ENCODE assay signal across 23 cellular contexts in genomic region chr1:152517237-152517811, GRCh38. TPM values are rescaled to one million over a fixed set of nuclear protein-coding genes. Genes with fewer than 3 reads are reported as not detected.
DNase-seq lines count a peak whose midpoint lies in the region; ATAC-seq and TF ChIP-seq lines count a peak whose summit lies in the region.
"Had no signal": no experiment of that assay in that cellular context is flagged by ENCODE, and none has a peak within 500 bp of the region (broad histone marks: within the 10 kb centered on the region; RNA-seq: fewer than 3 reads in every experiment).

No MANE protein-coding gene starts in this region.

- H3K4me1 ChIP-seq in PC-3 (ENCODE audit: insufficient read depth, low read length) (peaks cover 11% of the 10 kb centered on the region; the same call in 1 of the 2 replicates), trophoblast cell (ENCODE audit: control insufficient read depth in 1 of 2, insufficient read depth in 2 of 2, low read length in 2 of 2) (no peaks in the 10 kb centered on the region), GM23338 (ENCODE audit: insufficient read depth) (peaks cover 3% of the 10 kb centered on the region; the same call in 1 of the 2 replicates)
- H3K4me1 ChIP-seq: adrenal gland had no signal

- H3K27ac ChIP-seq in PC-3 (ENCODE audit: low read length) (no peak overlapping the region), trophoblast cell (ENCODE audit: low read depth, low read length) (no peak overlapping the region), GM23338 (ENCODE audit: low read depth) (no peak overlapping the region)
- H3K27ac ChIP-seq: adrenal gland, gastroesophageal sphincter, thyroid gland had no signal

- no peak overlapping the region for H2AK5ac ChIP-seq in trophoblast cell (ENCODE audit: low read length)

- intact Hi-C loops in PC-3 (cut with micrococcal nuclease), result no loop called here

- peaks cover 6% of the 10 kb centered on the region; the same call in 2 of the 3 replicates for H3K4me1 Mint-ChIP-seq in GM23338
- H3K4me1 Mint-ChIP-seq: stimulated activated effector memory CD8-positive, alpha-beta T cell treated with anti-CD3 and anti-CD28 coated beads, Interleukin-12 subunit alpha, Interleukin-12 subunit beta, amount 100 ng/mL, for 72 hours had no signal

- no peak overlapping the region for H4K12ac ChIP-seq in trophoblast cell (ENCODE audit: low read depth, low read length)

- H3K9me3 ChIP-seq in PC-3 (ENCODE audit: low read length), result no peaks in the 10 kb centered on the region
- H3K9me3 ChIP-seq in trophoblast cell (ENCODE audit: insufficient read depth, low read depth, low read length), result peaks cover 26% of the 10 kb centered on the region
- H3K9me3 ChIP-seq: adrenal gland, gastroesophageal sphincter, thyroid gland had no signal

- H2BK12ac ChIP-seq in trophoblast cell (ENCODE audit: low read length), result no peak overlapping the region

- H3K27me3 ChIP-seq in PC-3 (ENCODE audit: low read length) (peaks cover 59% of the 10 kb centered on the region), trophoblast cell (ENCODE audit: insufficient read depth, low read length) (no peaks in the 10 kb centered on the region), GM23338 (ENCODE audit: insufficient read depth) (peaks cover 41% of the 10 kb centered on the region)

- H3K4me2 ChIP-seq in PC-3 (ENCODE audit: low read length) (peak overlapping the region; percentile 13; the same call in 1 of the 2 replicates), trophoblast cell (ENCODE audit: low read length) (no peak overlapping the region), GM23338 (no peak overlapping the region)

- H2BK120ac ChIP-seq in trophoblast cell (ENCODE audit: insufficient read depth, low read length, poor library complexity), result no peak overlapping the region

- no peak overlapping the region for H3K18ac ChIP-seq in trophoblast cell (ENCODE audit: low read length)

- ATAC-seq in PC-3 (peak; percentile 59), esophagus mucosa (peak; percentile 73), GM23338 (no peak)
- ATAC-seq: effector memory CD8-positive, alpha-beta T cell; gastroesophageal sphincter; natural killer cell treated with Interleukin-12 subunit alpha and Interleukin-12 subunit beta and Interleukin-15 and Interleukin-18, amount 100 ng/mL, for 72 hours; stimulated activated effector memory CD8-positive, alpha-beta T cell treated with anti-CD3 and anti-CD28 coated beads, Interleukin-12 subunit alpha, Interleukin-12 subunit beta, amount 100 ng/mL, for 72 hours had no signal

- no peak overlapping the region for H3K4ac ChIP-seq in trophoblast cell (ENCODE audit: low read depth, low read length)

- no peak overlapping the region for H4K91ac ChIP-seq in trophoblast cell (ENCODE audit: low read depth, low read length)

- WGBS in trophoblast cell (ENCODE audit: extremely low coverage, insufficient coverage, insufficient read length), result no CpG with 5 or more reads among the region's 7 CpGs

- DNase-seq in HCEC 1CT (peak; percentile 5), PC-3 (peak; percentile 48), trophoblast cell (peak; percentile 7 to 58), NCI-H748 (lab: John Stamatoyannopoulos, UW; ENCODE audit: unreplicated experiment) (no peak), HuH-7 (ENCODE audit: low spot score) (no peak), GM23338 (ENCODE audit: low spot score) (no peak), T1000 (lab: John Stamatoyannopoulos, UW) (no peak)
- DNase-seq: activated CD4-positive, CD25-positive, alpha-beta regulatory T cell treated with anti-CD3 and anti-CD28 coated beads, Interleukin-2, amount 50 U/mL, for 72 hours; activated effector memory CD4-positive, alpha-beta T cell treated with anti-CD3 and anti-CD28 coated beads, Interleukin-2, amount 50 U/mL, for 16 hours; effector memory CD8-positive, alpha-beta T cell; NCI-H1694 treated with DMSO at 0.1 percent for 48 hours; stimulated activated CD4-positive, alpha-beta T cell treated with anti-CD3 and anti-CD28 coated beads, Interleukin-12 subunit alpha, Interleukin-12 subunit beta, amount 100 ng/mL, for 4 hours; thyroid gland had no signal

- CTCF ChIA-PET in PC-3 (lab: Charles Lee), result no interaction called here

- no peak overlapping the region for H3K14ac ChIP-seq in trophoblast cell (ENCODE audit: low read length)

- H3K9me2 ChIP-seq in PC-3 (replicated peaks; ENCODE audit: low read length), result no peaks in the 10 kb centered on the region
- 0 out of 2 replicates have a peak, but pooled peaks cover 4% of the 10 kb centered on the region for H3K9me2 ChIP-seq in GM23338 (ENCODE audit: insufficient read depth)

- no TSS peak for BruUV-seq in PC-3 (replicated peaks; lab: Mats Ljungman, UMichigan)

- H3K27me3 Mint-ChIP-seq in GM23338 (ENCODE audit: insufficient read depth, low read depth, poor library complexity), result peaks cover 25% of the 10 kb centered on the region
- H3K27me3 Mint-ChIP-seq: progenitor cell of endocrine pancreas had no signal

- H2BK5ac ChIP-seq in trophoblast cell (ENCODE audit: low read depth, low read length, poor library complexity), result no peak overlapping the region

- H3K36me3 ChIP-seq in PC-3 (ENCODE audit: low read depth, low read length), result no peaks in the 10 kb centered on the region
- no peaks in the 10 kb centered on the region for H3K36me3 ChIP-seq in trophoblast cell (ENCODE audit: control insufficient read depth in 1 of 2, insufficient read depth in 2 of 2, low read length in 2 of 2)
- H3K36me3 ChIP-seq in GM23338 (ENCODE audit: insufficient read depth), result no peaks in the 10 kb centered on the region
- H3K36me3 ChIP-seq: adrenal gland, gastroesophageal sphincter, thyroid gland had no signal

- no peak overlapping the region for H2AFZ ChIP-seq in PC-3 (ENCODE audit: low read length)
- no peak overlapping the region for H2AFZ ChIP-seq in trophoblast cell (ENCODE audit: insufficient read depth, low read length, poor library complexity)
- no peak overlapping the region; the same call in 1 of the 2 replicates for H2AFZ ChIP-seq in GM23338

- no peak overlapping the region for H3K27ac Mint-ChIP-seq in GM23338
- H3K27ac Mint-ChIP-seq: effector memory CD8-positive, alpha-beta T cell; natural killer cell treated with Interleukin-12 subunit alpha and Interleukin-12 subunit beta and Interleukin-15 and Interleukin-18, amount 100 ng/mL, for 72 hours; progenitor cell of endocrine pancreas; stimulated activated effector memory CD8-positive, alpha-beta T cell treated with anti-CD3 and anti-CD28 coated beads, Interleukin-12 subunit alpha, Interleukin-12 subunit beta, amount 100 ng/mL, for 72 hours; T-helper 2 cell treated with Interferon-gamma antibody and Interleukin-4, amounts not matched to agents 5 μg/mL and 100 μg/mL, for 36 hours had no signal

- no peaks in the 10 kb centered on the region for H3K36me3 Mint-ChIP-seq in GM23338 (ENCODE audit: low read depth)
- H3K36me3 Mint-ChIP-seq: natural killer cell treated with Interleukin-12 subunit alpha and Interleukin-12 subunit beta and Interleukin-15 and Interleukin-18, amount 100 ng/mL, for 72 hours; stimulated activated effector memory CD8-positive, alpha-beta T cell treated with anti-CD3 and anti-CD28 coated beads, Interleukin-12 subunit alpha, Interleukin-12 subunit beta, amount 100 ng/mL, for 72 hours had no signal

- H3K79me1 ChIP-seq in trophoblast cell (ENCODE audit: low read length), result no peaks in the 10 kb centered on the region

- H3K4me3 ChIP-seq in PC-3 (ENCODE audit: low read length) (no peak overlapping the region), trophoblast cell (ENCODE audit: low read depth, low read length) (peak overlapping the region; percentile 7), GM23338 (no peak overlapping the region)
- H3K4me3 ChIP-seq: adrenal gland, gastroesophageal sphincter, lung, thyroid gland had no signal

- H4K8ac ChIP-seq in trophoblast cell (ENCODE audit: low read depth, low read length), result no peak overlapping the region

- no peak overlapping the region for H3K4me3 Mint-ChIP-seq in GM23338
- H3K4me3 Mint-ChIP-seq: effector memory CD8-positive, alpha-beta T cell; natural killer cell treated with Interleukin-12 subunit alpha and Interleukin-12 subunit beta and Interleukin-15 and Interleukin-18, amount 100 ng/mL, for 72 hours; stimulated activated effector memory CD8-positive, alpha-beta T cell treated with anti-CD3 and anti-CD28 coated beads, Interleukin-12 subunit alpha, Interleukin-12 subunit beta, amount 100 ng/mL, for 72 hours; T-helper 2 cell treated with Interferon-gamma antibody and Interleukin-4, amounts not matched to agents 5 μg/mL and 100 μg/mL, for 36 hours had no signal

- H3F3A ChIP-seq in PC-3 (ENCODE audit: low read length, unreplicated experiment) (no peaks in the 10 kb centered on the region), GM23338 (replicated peaks; ENCODE audit: low read depth) (no peaks in the 10 kb centered on the region)

- no peak overlapping the region for H3K9ac ChIP-seq in PC-3 (ENCODE audit: low read length)
- H3K9ac ChIP-seq in trophoblast cell (ENCODE audit: low read length), result no peak overlapping the region

- H3K9me3 Mint-ChIP-seq in GM23338, result no peaks in the 10 kb centered on the region
- H3K9me3 Mint-ChIP-seq: effector memory CD8-positive, alpha-beta T cell; natural killer cell treated with Interleukin-12 subunit alpha and Interleukin-12 subunit beta and Interleukin-15 and Interleukin-18, amount 100 ng/mL, for 72 hours; stimulated activated effector memory CD8-positive, alpha-beta T cell treated with anti-CD3 and anti-CD28 coated beads, Interleukin-12 subunit alpha, Interleukin-12 subunit beta, amount 100 ng/mL, for 72 hours; T-helper 2 cell treated with Interferon-gamma antibody and Interleukin-4, amounts not matched to agents 5 μg/mL and 100 μg/mL, for 36 hours had no signal

- POLR2A ChIA-PET in PC-3 (lab: Charles Lee; ENCODE audit: unreplicated experiment), result no interaction called here

- TF ChIP-seq CTCF in PC-3 (conservative IDR thresholded peaks at IDR 0.05; ENCODE audit: low read depth, low read length), result no peak
- TF ChIP-seq CTCF in GM23338 (conservative IDR thresholded peaks at IDR 0.05; ENCODE audit: low read depth in 2 of 2), result no peak

- no peak overlapping the region for H3K23ac ChIP-seq in trophoblast cell (ENCODE audit: low read length)

- H4K20me1 ChIP-seq in PC-3 (ENCODE audit: low read length) (no peaks in the 10 kb centered on the region), GM23338 (replicated peaks; ENCODE audit: insufficient read depth) (no peaks in the 10 kb centered on the region)

- H3K79me2 ChIP-seq in PC-3 (ENCODE audit: low read length), result no peaks in the 10 kb centered on the region
- H3K79me2 ChIP-seq in trophoblast cell (ENCODE audit: control insufficient read depth, insufficient read depth, low read length, poor library complexity), result no peaks in the 10 kb centered on the region
- no peaks in the 10 kb centered on the region for H3K79me2 ChIP-seq in GM23338 (replicated peaks; ENCODE audit: insufficient read depth)

RNA-seq across cellular contexts. Expression of gene CRCT1, which starts 3.0 kb away (rescaled TPM):
- total RNA-seq in PC-3 (2014; rRNA removed) (not detected in 2 replicates), esophagus mucosa (248 TPM)
- not detected in 2 replicates for polyA plus RNA-seq in trophoblast cell (2013)
- not detected in 2 replicates for total RNA-seq in GM23338 (2014; rRNA removed; shearing (Covaris generic))
- polyA plus RNA-seq in GM23338 (2016; fragmentation: Nextera tagmentation; extraction: Ambion mirVana), result not detected in 2 replicates
- total RNA-seq: adrenal gland; lung; natural killer cell treated with Interleukin-12 subunit alpha and Interleukin-12 subunit beta and Interleukin-15 and Interleukin-18, amount 100 ng/mL, for 72 hours; progenitor cell of endocrine pancreas; SK-MEL-5; thyroid gland had no signal
- polyA plus RNA-seq: adrenal gland, BJ, lung had no signal

RNA-seq across cellular contexts. Expression of gene LCE5A, which starts 6.7 kb away (rescaled TPM):
- not detected in 2 replicates for total RNA-seq in PC-3 (2014; rRNA removed)
- not detected for total RNA-seq in esophagus mucosa
- not detected in 2 replicates for polyA plus RNA-seq in trophoblast cell (2013)
- total RNA-seq in GM23338 (2014; rRNA removed; shearing (Covaris generic)), result not detected in 2 replicates
- not detected in 2 replicates for polyA plus RNA-seq in GM23338 (2016; fragmentation: Nextera tagmentation; extraction: Ambion mirVana)
- total RNA-seq: adrenal gland; gastroesophageal sphincter; lung; natural killer cell treated with Interleukin-12 subunit alpha and Interleukin-12 subunit beta and Interleukin-15 and Interleukin-18, amount 100 ng/mL, for 72 hours; progenitor cell of endocrine pancreas; SK-MEL-5; thyroid gland had no signal
- polyA plus RNA-seq: adrenal gland, BJ had no signal

RNA-seq across cellular contexts. Expression of gene LCE3E, which starts 49.3 kb away (rescaled TPM):
- total RNA-seq in PC-3 (2014; rRNA removed) (not detected in 2 replicates), esophagus mucosa (4.3 TPM)
- polyA plus RNA-seq in trophoblast cell (2013), result not detected in 2 replicates
- total RNA-seq in GM23338 (2014; rRNA removed; shearing (Covaris generic)), result not detected in 2 replicates
- not detected in 2 replicates for polyA plus RNA-seq in GM23338 (2016; fragmentation: Nextera tagmentation; extraction: Ambion mirVana)
- total RNA-seq: adrenal gland; gastroesophageal sphincter; lung; natural killer cell treated with Interleukin-12 subunit alpha and Interleukin-12 subunit beta and Interleukin-15 and Interleukin-18, amount 100 ng/mL, for 72 hours; progenitor cell of endocrine pancreas; SK-MEL-5; thyroid gland had no signal
- polyA plus RNA-seq: adrenal gland, BJ, lung had no signal

Comparison
In these comparisons a context has a peak if more than half of its experiments do, and no peak if none do; other contexts are left out.
1. DNase-seq: peak in HCEC 1CT (single experiment), PC-3 (single experiment) and trophoblast cell (2 of 2); none in NCI-H748 (single experiment), HuH-7 (single experiment), GM23338 (single experiment) and T1000 (single experiment).
2. RNA of gene CRCT1, which starts 3.0 kb away (total RNA-seq): 248 TPM in esophagus mucosa (single experiment); not detected in PC-3 and not detected in GM23338; every median in the first group is over 100 times any median in the second.